ENCODE assay signal across 14 cellular contexts in the genomic region with DNA sequence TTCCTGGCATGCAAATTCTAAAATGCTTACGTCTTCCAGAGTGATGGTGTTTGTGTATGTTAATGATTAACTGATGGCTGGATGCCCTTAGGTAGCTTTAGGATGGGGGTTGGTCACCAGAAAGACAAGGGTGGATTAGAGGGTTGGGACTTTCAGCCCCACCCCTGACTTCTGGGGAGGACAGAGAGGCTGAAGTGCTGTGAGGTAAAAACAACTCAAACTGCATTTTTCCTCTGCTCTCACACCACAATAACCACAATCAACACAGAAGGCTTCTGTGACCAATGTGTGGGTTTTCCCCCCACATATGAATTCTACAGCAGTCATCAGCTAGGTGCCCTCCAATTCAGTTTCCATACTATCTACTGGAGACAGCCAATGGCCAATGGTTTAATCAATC. TPM values are rescaled to one million over a fixed set of nuclear protein-coding genes. Genes with fewer than 3 reads are reported as not detected.
DNase-seq lines count a peak whose midpoint lies in the region; ATAC-seq and TF ChIP-seq lines count a peak whose summit lies in the region.
"Had no signal": no experiment of that assay in that cellular context is flagged by ENCODE, and none has a peak within 500 bp of the region (broad histone marks: within the 10 kb centered on the region; RNA-seq: fewer than 3 reads in every experiment).

No MANE protein-coding gene starts in this region.

- H3K36me3 Mint-ChIP-seq in activated CD4-positive, alpha-beta T cell treated with anti-CD3 and anti-CD28 coated beads, Interleukin-2, amount 10 ng/mL, durations not matched to agents 24 days and 14 days (ENCODE audit: low read depth), result no peaks in the 10 kb centered on the region
- H3K36me3 Mint-ChIP-seq in stimulated activated effector memory CD8-positive, alpha-beta T cell treated with anti-CD3 and anti-CD28 coated beads, Interleukin-12 subunit alpha, Interleukin-12 subunit beta, amount 100 ng/mL, for 72 hours, result no peaks in the 10 kb centered on the region
- H3K36me3 Mint-ChIP-seq: T-cell had no signal

- H3K4ac ChIP-seq in IMR-90 (ENCODE audit: low read depth, low read length), result no peak overlapping the region

- H4K91ac ChIP-seq in IMR-90 (ENCODE audit: insufficient read depth, low read depth, low read length), result no peak overlapping the region

- no peak overlapping the region for H3K4me2 ChIP-seq in IMR-90 (ENCODE audit: low read depth, low read length)

- ATAC-seq in HG02798 (IDR thresholded peaks at IDR 0.05; ENCODE audit: poor library complexity, unreplicated experiment) (peak; percentile 85), IMR-90 (ENCODE audit: low read depth) (no peak)
- ATAC-seq in stimulated activated effector memory CD8-positive, alpha-beta T cell treated with anti-CD3 and anti-CD28 coated beads, Interleukin-12 subunit alpha, Interleukin-12 subunit beta, amount 100 ng/mL, for 72 hours, result peak; percentile 88
- ATAC-seq: esophagus mucosa, mucosa of descending colon, T-cell had no signal

- POLR2A ChIA-PET in IMR-90 (lab: Charles Lee; ENCODE audit: unreplicated experiment), result no interaction called here

- no peaks in the 10 kb centered on the region for H3K9me1 ChIP-seq in IMR-90 (ENCODE audit: insufficient read depth, low read length)

- H3K27me3 Mint-ChIP-seq in activated CD4-positive, alpha-beta T cell treated with anti-CD3 and anti-CD28 coated beads, Interleukin-2, amount 10 ng/mL, durations not matched to agents 24 days and 14 days, result peaks cover 14% of the 10 kb centered on the region

- H3K23ac ChIP-seq in IMR-90 (ENCODE audit: low read depth, low read length), result no peak overlapping the region

- H3K4me1 ChIP-seq in IMR-90 (ENCODE audit: control insufficient read depth, insufficient read depth, low read length), result no peaks in the 10 kb centered on the region
- no peaks in the 10 kb centered on the region for H3K4me1 ChIP-seq in left ventricle myocardium inferior

- H3K27me3 ChIP-seq in IMR-90 (ENCODE audit: control insufficient read depth, insufficient read depth, low read length) (peaks cover 2% of the 10 kb centered on the region; the same call in 1 of the 2 replicates), left ventricle myocardium inferior (ENCODE audit: low read depth) (no peaks in the 10 kb centered on the region)

- H3K27ac Mint-ChIP-seq in activated CD4-positive, alpha-beta T cell treated with anti-CD3 and anti-CD28 coated beads, Interleukin-2, amount 10 ng/mL, durations not matched to agents 24 days and 14 days, result peak overlapping the region; percentile 2
- peak overlapping the region; percentile 48 for H3K27ac Mint-ChIP-seq in stimulated activated effector memory CD8-positive, alpha-beta T cell treated with anti-CD3 and anti-CD28 coated beads, Interleukin-12 subunit alpha, Interleukin-12 subunit beta, amount 100 ng/mL, for 72 hours
- H3K27ac Mint-ChIP-seq: T-cell had no signal

- no peaks in the 10 kb centered on the region for H3K9me3 Mint-ChIP-seq in activated CD4-positive, alpha-beta T cell treated with anti-CD3 and anti-CD28 coated beads, Interleukin-2, amount 10 ng/mL, durations not matched to agents 24 days and 14 days
- no peaks in the 10 kb centered on the region for H3K9me3 Mint-ChIP-seq in stimulated activated effector memory CD8-positive, alpha-beta T cell treated with anti-CD3 and anti-CD28 coated beads, Interleukin-12 subunit alpha, Interleukin-12 subunit beta, amount 100 ng/mL, for 72 hours
- H3K9me3 Mint-ChIP-seq: T-cell had no signal

- no peak for TF ChIP-seq CTCF in IMR-90 (conservative IDR thresholded peaks at IDR 0.05; ENCODE audit: low read depth, low read length)
- no peak for TF ChIP-seq CTCF in left ventricle myocardium inferior (IDR thresholded peaks at IDR 0.05; ENCODE audit: borderline replicate concordance)

- H3K56ac ChIP-seq in IMR-90 (ENCODE audit: extremely low read depth, insufficient read depth, low read length), result no peak overlapping the region

- H2BK120ac ChIP-seq in IMR-90 (ENCODE audit: low read depth, low read length), result no peak overlapping the region

- H3K14ac ChIP-seq in IMR-90 (replicated peaks; ENCODE audit: low read depth, low read length), result no peak overlapping the region

- H2BK20ac ChIP-seq in IMR-90 (ENCODE audit: low read depth, low read length), result no peak overlapping the region

- no peaks in the 10 kb centered on the region for H3K9me3 ChIP-seq in IMR-90 (ENCODE audit: control insufficient read depth, insufficient read depth, low read length)
- H3K9me3 ChIP-seq in left ventricle myocardium inferior (replicated peaks), result no peaks in the 10 kb centered on the region
- H3K9me3 ChIP-seq: mucosa of descending colon had no signal

- H3K4me3 ChIP-seq in IMR-90 (ENCODE audit: insufficient read depth, low read depth, low read length) (no peak overlapping the region), left ventricle myocardium inferior (no peak overlapping the region)
- H3K4me3 ChIP-seq: mucosa of descending colon had no signal

- H3K9ac ChIP-seq in IMR-90 (ENCODE audit: low read depth, low read length), result no peak overlapping the region

- peak; percentile 69 for DNase-seq in activated CD4-positive, alpha-beta T cell treated with anti-CD3 and anti-CD28 coated beads, Interleukin-2, amount 10 ng/mL, durations not matched to agents 24 days and 14 days
- no peak for DNase-seq in activated CD4-positive, alpha-beta T cell treated with anti-CD3 and anti-CD28 coated beads, Interleukin-2, amount 50 U/mL, for 48 hours
- DNase-seq in IMR-90 (no peak), RPMI8226 (no peak), left ventricle myocardium inferior (no peak), 8988T (no peak)
- no peak for DNase-seq in stimulated activated effector memory CD8-positive, alpha-beta T cell treated with anti-CD3 and anti-CD28 coated beads, Interleukin-12 subunit alpha, Interleukin-12 subunit beta, amount 100 ng/mL, for 72 hours (ENCODE audit: low spot score in 2 of 2)
- DNase-seq: ACHN; activated naive CD4-positive, alpha-beta T cell treated with Interleukin-2 at 50 U/mL for 16 hours; mucosa of descending colon; NCI-H1694 treated with DMSO at 0.1 percent for 48 hours; T-cell had no signal

- H2AK5ac ChIP-seq in IMR-90 (ENCODE audit: low read depth, low read length), result no peak overlapping the region

- peaks cover 9% of the 10 kb centered on the region for H3K4me1 Mint-ChIP-seq in activated CD4-positive, alpha-beta T cell treated with anti-CD3 and anti-CD28 coated beads, Interleukin-2, amount 10 ng/mL, durations not matched to agents 24 days and 14 days
- peaks cover 38% of the 10 kb centered on the region for H3K4me1 Mint-ChIP-seq in stimulated activated effector memory CD8-positive, alpha-beta T cell treated with anti-CD3 and anti-CD28 coated beads, Interleukin-12 subunit alpha, Interleukin-12 subunit beta, amount 100 ng/mL, for 72 hours

- intact Hi-C loops in activated CD4-positive, alpha-beta T cell treated with anti-CD3 and anti-CD28 coated beads, Interleukin-2, amount 10 ng/mL, durations not matched to agents 24 days and 14 days (cut with micrococcal nuclease), result loop anchor here (1.0 kb wide), 1 partner anchor 9 kb away; no protein-coding TSS in a partner anchor
- intact Hi-C loops in IMR-90 (cut with micrococcal nuclease), result no loop called here
- intact Hi-C loops in left ventricle myocardium inferior (cut with micrococcal nuclease), result no loop called here

- no peaks in the 10 kb centered on the region for H3K36me3 ChIP-seq in IMR-90 (ENCODE audit: control insufficient read depth, insufficient read depth, low read length)
- H3K36me3 ChIP-seq in left ventricle myocardium inferior, result no peaks in the 10 kb centered on the region

- H4K8ac ChIP-seq in IMR-90 (ENCODE audit: low read depth in 2 of 2, low read length in 2 of 2), result no peak overlapping the region

- in situ Hi-C loops in IMR-90 (cut with MboI; ENCODE audit: low sequenced_read_pairs), result no loop called here

- H3K18ac ChIP-seq in IMR-90 (ENCODE audit: low read depth, low read length), result no peak overlapping the region

- H4K20me1 ChIP-seq in IMR-90 (ENCODE audit: insufficient read depth, low read length), result no peaks in the 10 kb centered on the region

- no CpG with 5 or more reads among the region's 1 CpG for WGBS in IMR-90 (ENCODE audit: extremely low coverage in 2 of 2, insufficient read length in 1 of 2), 2 experiments

- dilution Hi-C loops in IMR-90 (cut with HindIII; ENCODE audit: low sequenced_read_pairs, unreplicated experiment), result no loop called here

- no peak overlapping the region for H2AK9ac ChIP-seq in IMR-90 (replicated peaks; ENCODE audit: low read depth, low read length, poor library complexity)

- CTCF ChIA-PET in IMR-90 (lab: Yijun Ruan, JAX), result no interaction called here

- H3K4me3 Mint-ChIP-seq in activated CD4-positive, alpha-beta T cell treated with anti-CD3 and anti-CD28 coated beads, Interleukin-2, amount 10 ng/mL, durations not matched to agents 24 days and 14 days, result no peak overlapping the region
- no peak overlapping the region for H3K4me3 Mint-ChIP-seq in stimulated activated effector memory CD8-positive, alpha-beta T cell treated with anti-CD3 and anti-CD28 coated beads, Interleukin-12 subunit alpha, Interleukin-12 subunit beta, amount 100 ng/mL, for 72 hours
- H3K4me3 Mint-ChIP-seq: T-cell had no signal

- TF ChIP-seq RAD21 in IMR-90 (IDR thresholded peaks at IDR 0.05; ENCODE audit: low read length), result no peak

- H2AFZ ChIP-seq in IMR-90 (replicated peaks; ENCODE audit: low read length, poor library complexity), result peak overlapping the region; percentile 4

- H3K27ac ChIP-seq in IMR-90 (ENCODE audit: insufficient read depth, low read length) (no peak overlapping the region), left ventricle myocardium inferior (replicated peaks) (no peak overlapping the region)

- H3K79me1 ChIP-seq in IMR-90 (ENCODE audit: low read depth in 1 of 2, low read length in 2 of 2), result no peaks in the 10 kb centered on the region

- H4K5ac ChIP-seq in IMR-90 (ENCODE audit: low read depth, low read length), result no peak overlapping the region

- no peak overlapping the region for H2BK15ac ChIP-seq in IMR-90 (ENCODE audit: low read depth, low read length)

- no TSS peak for BruUV-seq in IMR-90 (replicated peaks; lab: Mats Ljungman, UMichigan)

- TF ChIP-seq POLR2A in IMR-90 (IDR thresholded peaks at IDR 0.05; ENCODE audit: low read depth, low read length), result no peak

- H2BK5ac ChIP-seq in IMR-90 (ENCODE audit: low read depth, low read length, poor library complexity, severe bottlenecking), result no peak overlapping the region

TF ChIP-seq in IMR-90, 13 proteins besides CTCF, POLR2A, EP300 and RAD21 (continues in another document):
- TF ChIP-seq CEBPB (IDR thresholded peaks at IDR 0.05; ENCODE audit: low read depth, low read length), result no peak

RNA-seq across cellular contexts. Expression of gene DDIT4L, which starts 18.7 kb away (rescaled TPM):
- total RNA-seq in activated CD4-positive, alpha-beta T cell treated with anti-CD3 and anti-CD28 coated beads, Interleukin-2, amount 10 ng/mL, durations not matched to agents 24 days and 14 days, result 0.56 and 0.76 TPM in 2 replicates
- total RNA-seq in IMR-90 (2012; rRNA removed), result 3.9 and 7.8 TPM in 2 replicates
- 2.2 and 3.1 TPM in 2 replicates for polyA plus RNA-seq in IMR-90 (2012; rRNA removed)
- 0.37 and 0.63 TPM in 2 replicates for polyA plus RNA-seq in IMR-90 (2012; cell fraction: cytosol; rRNA removed)
- polyA plus RNA-seq in IMR-90 (2012; cell fraction: nucleus; rRNA removed; ENCODE audit: low replicate concordance), result 0.21 and 1.9 TPM in 2 replicates
- 0.60 TPM for total RNA-seq in left ventricle myocardium inferior
